ENCODE assay signal across 8 cellular contexts in genomic region chr7:909358-910329, GRCh38. TPM values are rescaled to one million over a fixed set of nuclear protein-coding genes. Genes with fewer than 3 reads are reported as not detected.
A peak's percentile ranks its signal among the peaks of the same experiment; 100 is the strongest.
DNase-seq lines count a peak whose midpoint lies in the region; ATAC-seq and TF ChIP-seq lines count a peak whose summit lies in the region.

No MANE protein-coding gene starts in this region.

- H3K27ac ChIP-seq in ascending aorta = no peak overlapping the region

- H3K27me3 Mint-ChIP-seq in stimulated activated naive CD8-positive, alpha-beta T cell treated with anti-CD3 and anti-CD28 coated beads, Interleukin-15, amount 100 ng/mL, for 72 hours = no peaks in the 10 kb centered on the region

- H3K4me3 Mint-ChIP-seq in stimulated activated naive CD8-positive, alpha-beta T cell treated with anti-CD3 and anti-CD28 coated beads, Interleukin-15, amount 100 ng/mL, for 72 hours = peak overlapping the region; percentile 57 to 77

- ATAC-seq in stimulated activated naive CD8-positive, alpha-beta T cell treated with anti-CD3 and anti-CD28 coated beads, Interleukin-15, amount 100 ng/mL, for 72 hours = peak; percentile 19
- ATAC-seq in HG03469 (IDR thresholded peaks at IDR 0.05; ENCODE audit: unreplicated experiment) (no peak), GM21367 (IDR thresholded peaks at IDR 0.05; ENCODE audit: unreplicated experiment) (no peak)

- H3K4me3 ChIP-seq in BJ (ENCODE audit: low read depth, low read length) (peak overlapping the region; percentile 21), ascending aorta (peak overlapping the region; percentile 17 to 61)

- no peaks in the 10 kb centered on the region for H3K27me3 ChIP-seq in BJ (ENCODE audit: control insufficient read depth, insufficient read depth, low read length)
- no peaks in the 10 kb centered on the region for H3K27me3 ChIP-seq in ascending aorta

- peaks cover 0 to 4% of the 10 kb centered on the region in 2 donors for H3K4me1 ChIP-seq in ascending aorta

- POLR2A ChIA-PET in BJ (lab: Charles Lee) = interaction anchor here (0.6 kb wide), 1 partner anchor 65 kb away, joined by 4 read pairs; no protein-coding TSS in a partner anchor

- H3K36me3 ChIP-seq in BJ (ENCODE audit: control insufficient read depth, insufficient read depth, low read length) (no peaks in the 10 kb centered on the region), ascending aorta (no peaks in the 10 kb centered on the region)

- no peak for DNase-seq in BJ (ENCODE audit: low read depth)
- peak; percentile 44 to 80 for DNase-seq in ascending aorta (ENCODE audit: low spot score in 2 of 2)
- peak; percentile 71 for DNase-seq in iPS-NIHi11 (ENCODE audit: low spot score)
- peak in 1 of 2 donors; percentile 41 for DNase-seq in stimulated activated naive CD8-positive, alpha-beta T cell treated with anti-CD3 and anti-CD28 coated beads, Interleukin-15, amount 100 ng/mL, for 72 hours
- DNase-seq in GM20000 (ENCODE audit: low spot score) = no peak

- H3K9me3 Mint-ChIP-seq in stimulated activated naive CD8-positive, alpha-beta T cell treated with anti-CD3 and anti-CD28 coated beads, Interleukin-15, amount 100 ng/mL, for 72 hours = no peaks in the 10 kb centered on the region

- H3K9me3 ChIP-seq in ascending aorta = no peaks in the 10 kb centered on the region

- TF ChIP-seq RAD21 in Ishikawa (IDR thresholded peaks at IDR 0.05; ENCODE audit: low read depth) = no peak

- CTCF ChIA-PET in BJ (lab: Yijun Ruan, JAX) = interaction anchor here (0.8 to 3.0 kb wide), 10 partner anchors 9 to 274 kb away, joined by 3 to 23 read pairs (median 4); no protein-coding TSS in a partner anchor

- TF ChIP-seq CTCF in BJ (IDR thresholded peaks at IDR 0.05; ENCODE audit: insufficient read depth, low read depth, low read length) (no peak), ascending aorta (IDR thresholded peaks at IDR 0.05) (no peak), GM20000 (IDR thresholded peaks at IDR 0.05; ENCODE audit: extremely low read depth, missing control alignments) (no peak)

- H3K4me1 Mint-ChIP-seq in stimulated activated naive CD8-positive, alpha-beta T cell treated with anti-CD3 and anti-CD28 coated beads, Interleukin-15, amount 100 ng/mL, for 72 hours = peaks cover 32% of the 10 kb centered on the region

- intact Hi-C loops in ascending aorta (cut with DNase I) = no loop called here

- peak overlapping the region in 1 of 2 donors; percentile 89 for H3K27ac Mint-ChIP-seq in stimulated activated naive CD8-positive, alpha-beta T cell treated with anti-CD3 and anti-CD28 coated beads, Interleukin-15, amount 100 ng/mL, for 72 hours

- no peak for TF ChIP-seq EP300 in Ishikawa (IDR thresholded peaks at IDR 0.05; ENCODE audit: borderline replicate concordance)

TF ChIP-seq in Ishikawa, 13 proteins besides CTCF, POLR2A, EP300 and RAD21:
- TF ChIP-seq USF1 (IDR thresholded peaks at IDR 0.05) = no peak
- TF ChIP-seq, protein P1, sequence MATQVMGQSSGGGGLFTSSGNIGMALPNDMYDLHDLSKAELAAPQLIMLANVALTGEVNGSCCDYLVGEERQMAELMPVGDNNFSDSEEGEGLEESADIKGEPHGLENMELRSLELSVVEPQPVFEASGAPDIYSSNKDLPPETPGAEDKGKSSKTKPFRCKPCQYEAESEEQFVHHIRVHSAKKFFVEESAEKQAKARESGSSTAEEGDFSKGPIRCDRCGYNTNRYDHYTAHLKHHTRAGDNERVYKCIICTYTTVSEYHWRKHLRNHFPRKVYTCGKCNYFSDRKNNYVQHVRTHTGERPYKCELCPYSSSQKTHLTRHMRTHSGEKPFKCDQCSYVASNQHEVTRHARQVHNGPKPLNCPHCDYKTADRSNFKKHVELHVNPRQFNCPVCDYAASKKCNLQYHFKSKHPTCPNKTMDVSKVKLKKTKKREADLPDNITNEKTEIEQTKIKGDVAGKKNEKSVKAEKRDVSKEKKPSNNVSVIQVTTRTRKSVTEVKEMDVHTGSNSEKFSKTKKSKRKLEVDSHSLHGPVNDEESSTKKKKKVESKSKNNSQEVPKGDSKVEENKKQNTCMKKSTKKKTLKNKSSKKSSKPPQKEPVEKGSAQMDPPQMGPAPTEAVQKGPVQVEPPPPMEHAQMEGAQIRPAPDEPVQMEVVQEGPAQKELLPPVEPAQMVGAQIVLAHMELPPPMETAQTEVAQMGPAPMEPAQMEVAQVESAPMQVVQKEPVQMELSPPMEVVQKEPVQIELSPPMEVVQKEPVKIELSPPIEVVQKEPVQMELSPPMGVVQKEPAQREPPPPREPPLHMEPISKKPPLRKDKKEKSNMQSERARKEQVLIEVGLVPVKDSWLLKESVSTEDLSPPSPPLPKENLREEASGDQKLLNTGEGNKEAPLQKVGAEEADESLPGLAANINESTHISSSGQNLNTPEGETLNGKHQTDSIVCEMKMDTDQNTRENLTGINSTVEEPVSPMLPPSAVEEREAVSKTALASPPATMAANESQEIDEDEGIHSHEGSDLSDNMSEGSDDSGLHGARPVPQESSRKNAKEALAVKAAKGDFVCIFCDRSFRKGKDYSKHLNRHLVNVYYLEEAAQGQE (IDR thresholded peaks at IDR 0.05; ENCODE audit: low read depth) = 0 out of 2 replicates have a peak, but pooled peaks have one; percentile 26
- peak; percentile 82 for TF ChIP-seq TEAD4 (IDR thresholded peaks at IDR 0.05)
- TF ChIP-seq ZBTB7A (IDR thresholded peaks at IDR 0.05; ENCODE audit: low read depth) = 0 out of 2 replicates have a peak, but pooled peaks have one; percentile 11
- 0 out of 2 replicates have a peak, but pooled peaks have one; percentile 47 for TF ChIP-seq TCF12 (IDR thresholded peaks at IDR 0.05; ENCODE audit: low read depth)

RNA-seq across cellular contexts. Expression of gene GET4, which starts 33.3 kb away (rescaled TPM):
- 15.6 and 21.7 TPM in 2 replicates for polyA plus RNA-seq in BJ (2011; rRNA removed)
- polyA minus RNA-seq in BJ (2011; rRNA and poly(A)+ RNA removed) = 8.7 and 15.9 TPM in 2 replicates
- 4.2 TPM for total RNA-seq in ascending aorta

RNA-seq across cellular contexts. Expression of gene ADAP1, which starts 44.8 kb away (rescaled TPM):
- 3.2 and 5.1 TPM in 2 replicates for polyA plus RNA-seq in BJ (2011; rRNA removed)
- polyA minus RNA-seq in BJ (2011; rRNA and poly(A)+ RNA removed) = 2.2 and 3.6 TPM in 2 replicates
- 44.5 TPM for total RNA-seq in ascending aorta

Comparison
In these comparisons a context has a peak if more than half of its experiments do, and no peak if none do; other contexts are left out.
1. DNase-seq: peak in ascending aorta (2 of 2) and iPS-NIHi11 (single experiment); none in BJ (single experiment) and GM20000 (single experiment).